ENCODE assay signal across 2 cellular contexts in the genomic region with DNA sequence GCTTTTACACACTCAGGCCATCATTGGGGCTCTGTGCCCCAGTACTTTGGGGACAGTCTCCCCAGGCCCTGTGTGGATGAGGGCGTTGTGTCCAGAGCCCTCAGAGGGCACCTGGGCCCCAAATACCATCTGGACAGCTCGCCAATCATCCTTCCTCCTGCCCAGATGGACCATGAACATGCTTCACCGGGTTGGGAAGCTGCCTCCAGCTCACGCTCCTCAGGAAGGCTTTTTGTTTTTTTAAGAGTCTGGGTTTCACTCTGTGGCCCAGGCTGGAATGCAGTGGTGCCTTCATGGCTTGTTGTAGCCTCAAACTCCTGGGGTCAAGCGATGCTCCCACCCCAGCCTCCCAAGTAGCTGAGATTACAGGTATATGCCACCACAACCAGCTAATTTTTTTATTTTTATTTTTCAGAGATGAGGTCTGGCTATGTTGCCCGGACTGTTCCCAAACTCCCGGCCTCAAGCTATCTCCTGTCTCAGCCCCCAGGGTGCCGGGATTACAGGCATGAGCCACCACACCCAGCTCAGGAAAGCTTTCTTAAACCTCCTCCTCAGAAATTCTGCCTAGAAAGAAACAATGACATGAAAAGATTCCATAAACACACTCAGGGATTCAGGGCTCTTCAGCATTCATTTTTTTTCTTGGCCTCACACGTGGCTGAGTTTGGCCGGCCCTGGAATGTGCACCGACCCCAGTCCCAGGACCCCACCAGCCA.
TF ChIP-seq lines count a peak whose summit lies in the region.

No MANE protein-coding gene starts in this region.

TF ChIP-seq in H1, 55 proteins besides CTCF, POLR2A, EP300 and RAD21 (continued from another document):
- TF ChIP-seq NRF1 (IDR thresholded peaks at IDR 0.05; ENCODE audit: low read depth, low read length), result no peak
- TF ChIP-seq HDAC2 (IDR thresholded peaks at IDR 0.05; ENCODE audit: borderline replicate concordance in 1 of 2, low read depth in 2 of 2, low read length in 2 of 2), result no peak
- TF ChIP-seq JUN (IDR thresholded peaks at IDR 0.05; ENCODE audit: low read depth, low read length), result no peak
- TF ChIP-seq ASH2L (IDR thresholded peaks at IDR 0.05; ENCODE audit: low read length), result no peak
- TF ChIP-seq SUZ12 (IDR thresholded peaks at IDR 0.05; ENCODE audit: low read length), result no peak
- TF ChIP-seq CTBP2 (IDR thresholded peaks at IDR 0.05; ENCODE audit: borderline replicate concordance, insufficient read depth, insufficient read length, low read length), result no peak

TF ChIP-seq in liver, 16 proteins besides CTCF, POLR2A, EP300 and RAD21 (continued from another document):
- TF ChIP-seq, protein P1, sequence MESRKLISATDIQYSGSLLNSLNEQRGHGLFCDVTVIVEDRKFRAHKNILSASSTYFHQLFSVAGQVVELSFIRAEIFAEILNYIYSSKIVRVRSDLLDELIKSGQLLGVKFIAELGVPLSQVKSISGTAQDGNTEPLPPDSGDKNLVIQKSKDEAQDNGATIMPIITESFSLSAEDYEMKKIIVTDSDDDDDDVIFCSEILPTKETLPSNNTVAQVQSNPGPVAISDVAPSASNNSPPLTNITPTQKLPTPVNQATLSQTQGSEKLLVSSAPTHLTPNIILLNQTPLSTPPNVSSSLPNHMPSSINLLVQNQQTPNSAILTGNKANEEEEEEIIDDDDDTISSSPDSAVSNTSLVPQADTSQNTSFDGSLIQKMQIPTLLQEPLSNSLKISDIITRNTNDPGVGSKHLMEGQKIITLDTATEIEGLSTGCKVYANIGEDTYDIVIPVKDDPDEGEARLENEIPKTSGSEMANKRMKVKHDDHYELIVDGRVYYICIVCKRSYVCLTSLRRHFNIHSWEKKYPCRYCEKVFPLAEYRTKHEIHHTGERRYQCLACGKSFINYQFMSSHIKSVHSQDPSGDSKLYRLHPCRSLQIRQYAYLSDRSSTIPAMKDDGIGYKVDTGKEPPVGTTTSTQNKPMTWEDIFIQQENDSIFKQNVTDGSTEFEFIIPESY (IDR thresholded peaks at IDR 0.05), result no peak
- TF ChIP-seq RXRA (IDR thresholded peaks at IDR 0.05), result no peak
- no peak for TF ChIP-seq GABPA (IDR thresholded peaks at IDR 0.05 in 1 of 2, conservative IDR thresholded peaks at IDR 0.05 in 1 of 2)
TF ChIP-seq in liver: peak in this region for 0.
